Comparison of ENCODE assay signal across 1 cellular context in genomic region chr4:48813984-48814383, GRCh38.
A peak's percentile ranks its signal among the peaks of the same experiment; 100 is the strongest.
TF ChIP-seq lines count a peak whose summit lies in the region.

No MANE protein-coding gene starts in this region.

TF ChIP-seq in K562, 482 proteins besides CTCF, POLR2A, EP300 and RAD21:
- TF ChIP-seq ZHX1 (conservative IDR thresholded peaks at IDR 0.05; ENCODE audit: low read length) (no peak), SIX5 (IDR thresholded peaks at IDR 0.05; ENCODE audit: borderline replicate concordance in 1 of 2, insufficient read depth in 1 of 2, low read depth in 1 of 2, low read length in 2 of 2) (no peak), PKNOX1 (IDR thresholded peaks at IDR 0.05) (peak; percentile 87), SMARCE1 (IDR thresholded peaks at IDR 0.05) (no peak), CBX8 (IDR thresholded peaks at IDR 0.05; ENCODE audit: borderline replicate concordance, extremely low read depth, low read depth, low read length, poor library complexity, severe bottlenecking) (peak; percentile 24), ZNF444 (CRISPR knock-in tag; IDR thresholded peaks at IDR 0.05) (no peak), PBX2 (CRISPR knock-in tag; IDR thresholded peaks at IDR 0.05; ENCODE audit: low read depth) (no peak), PBX2 (tag; conservative IDR thresholded peaks at IDR 0.05; ENCODE audit: low read depth) (0 out of 2 replicates have a peak, but pooled peaks have one; percentile 33)
